Comparison of ENCODE assay signal across 8 cellular contexts in the genomic region with DNA sequence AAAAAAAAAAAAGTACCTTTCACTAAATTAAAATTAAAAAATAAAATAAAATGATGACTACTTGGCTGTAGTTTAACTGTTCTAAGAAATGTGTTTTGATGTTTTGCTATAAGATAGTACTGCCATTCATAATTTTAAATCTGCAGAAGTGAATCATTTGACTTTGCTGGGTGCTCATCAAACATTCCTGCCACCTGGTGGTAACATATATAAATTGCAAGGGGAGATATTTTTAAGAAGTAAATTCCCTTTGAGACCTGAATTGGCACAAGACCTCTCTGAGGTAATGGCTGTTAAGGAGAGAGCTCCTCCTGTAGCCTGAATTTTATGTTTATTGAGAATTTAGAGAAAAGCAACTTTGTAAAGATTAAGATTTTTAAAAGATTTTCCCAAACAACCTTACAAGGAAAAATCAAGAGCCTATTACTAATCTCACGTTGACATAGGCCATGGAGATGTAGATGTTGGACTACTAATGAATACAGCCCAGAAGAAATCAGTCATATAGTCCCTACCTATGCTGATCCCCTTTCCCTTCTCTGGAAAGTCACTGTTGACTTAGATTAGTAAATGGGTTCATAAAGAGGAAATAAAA. TPM values are rescaled to one million over a fixed set of nuclear protein-coding genes. Genes with fewer than 3 reads are reported as not detected.
DNase-seq lines count a peak whose midpoint lies in the region; ATAC-seq and TF ChIP-seq lines count a peak whose summit lies in the region.

No MANE protein-coding gene starts in this region.

- no peak overlapping the region for H3K4me2 ChIP-seq in OCI-LY3 (ENCODE audit: low read length)
- no peak overlapping the region for H3K4me2 ChIP-seq in fibroblast of lung (ENCODE audit: extremely low read depth, insufficient read depth, low read length)

- no peak for TF ChIP-seq POLR2A in heart left ventricle (IDR thresholded peaks at IDR 0.05)

- H3K27me3 ChIP-seq in heart left ventricle: peaks cover 0 to 3% (median 0%) of the 10 kb centered on the region in 9 donors
- H3K27me3 ChIP-seq in OCI-LY3 (ENCODE audit: low read depth, low read length): peaks cover 6% of the 10 kb centered on the region; the same call in 1 of the 2 replicates
- H3K27me3 ChIP-seq in fibroblast of lung (ENCODE audit: control insufficient read depth, insufficient read depth, low read length): peaks cover 3% of the 10 kb centered on the region
- H3K27me3 ChIP-seq in upper lobe of right lung: no peaks in the 10 kb centered on the region

- H3K9me3 ChIP-seq in heart left ventricle: peaks cover 0 to 39% (median 26%) of the 10 kb centered on the region in 12 donors
- H3K9me3 ChIP-seq in OCI-LY3 (ENCODE audit: insufficient read depth, low read length): peaks cover 19% of the 10 kb centered on the region; the same call in 1 of the 2 replicates
- no peaks in the 10 kb centered on the region for H3K9me3 ChIP-seq in fibroblast of lung (ENCODE audit: control insufficient read depth, insufficient read depth, low read depth, low read length)
- H3K9me3 ChIP-seq in upper lobe of right lung: peaks cover 23% of the 10 kb centered on the region

- H4K20me1 ChIP-seq in OCI-LY3 (ENCODE audit: insufficient read depth, low read length): no peaks in the 10 kb centered on the region
- H4K20me1 ChIP-seq in fibroblast of lung (ENCODE audit: control insufficient read depth, extremely low read depth, insufficient read depth, low read length): no peaks in the 10 kb centered on the region

- no peak overlapping the region for H3K27ac ChIP-seq in heart left ventricle
- H3K27ac ChIP-seq in OCI-LY3 (ENCODE audit: low read length): no peak overlapping the region
- H3K27ac ChIP-seq in fibroblast of lung (ENCODE audit: insufficient read depth, low read length): no peak overlapping the region
- no peak overlapping the region for H3K27ac ChIP-seq in upper lobe of right lung

- H3K9ac ChIP-seq in OCI-LY3 (ENCODE audit: low read length) (no peak overlapping the region), fibroblast of lung (ENCODE audit: insufficient read depth, low read length) (no peak overlapping the region)

- DNase-seq in heart left ventricle (no peak), Right ventricle myocardium inferior (ENCODE audit: missing footprints) (no peak), fibroblast of lung (ENCODE audit: low read depth in 2 of 2) (peak in 1 of 2 donors; percentile 39), upper lobe of right lung (no peak), NCI-H774 (lab: John Stamatoyannopoulos, UW) (no peak), dedifferentiated amniotic fluid mesenchymal stem cell (ENCODE audit: extremely low spot score) (no peak)
- no peak for DNase-seq in stimulated activated CD4-positive, alpha-beta T cell treated with anti-CD3 and anti-CD28 coated beads, Interleukin-1b, Interleukin-23, amount 100 ng/mL, for 48 hours

- H2AFZ ChIP-seq in OCI-LY3 (ENCODE audit: low read depth, low read length) (no peak overlapping the region), fibroblast of lung (ENCODE audit: low read length) (no peak overlapping the region)

- peak in 9 of 12 donors; percentile 7 to 39 (median 18) for TF ChIP-seq CTCF in heart left ventricle (IDR thresholded peaks at IDR 0.05)
- peak; percentile 80 for TF ChIP-seq CTCF in OCI-LY3 (IDR thresholded peaks at IDR 0.05; ENCODE audit: low read depth, low read length)
- TF ChIP-seq CTCF in fibroblast of lung (conservative IDR thresholded peaks at IDR 0.05 in 1 of 2, IDR thresholded peaks at IDR 0.05 in 1 of 2; ENCODE audit: low read depth in 1 of 2, low read length in 2 of 2): peak; percentile 29 to 59
- peak; percentile 56 for TF ChIP-seq CTCF in upper lobe of right lung (IDR thresholded peaks at IDR 0.05)

- H3K36me3 ChIP-seq in heart left ventricle: no peaks in the 10 kb centered on the region
- H3K36me3 ChIP-seq in OCI-LY3 (replicated peaks; ENCODE audit: low read depth, low read length): no peaks in the 10 kb centered on the region
- no peaks in the 10 kb centered on the region for H3K36me3 ChIP-seq in fibroblast of lung (ENCODE audit: control insufficient read depth, insufficient read depth, low read length)
- no peaks in the 10 kb centered on the region for H3K36me3 ChIP-seq in upper lobe of right lung

- WGBS in heart left ventricle, 4 donors: 94 to 100% (median 96%) methylated on average over 1 of the region's 1 CpG

- H3K4me1 ChIP-seq in heart left ventricle: no peaks in the 10 kb centered on the region
- no peaks in the 10 kb centered on the region for H3K4me1 ChIP-seq in OCI-LY3 (ENCODE audit: low read length)
- no peaks in the 10 kb centered on the region for H3K4me1 ChIP-seq in fibroblast of lung (ENCODE audit: control insufficient read depth, extremely low read depth, insufficient read depth, low read length)
- H3K4me1 ChIP-seq in upper lobe of right lung: no peaks in the 10 kb centered on the region

- intact Hi-C loops in heart left ventricle (cut with DNase I) (no loop called here), Right ventricle myocardium inferior (cut with DNase I) (no loop called here), upper lobe of right lung (cut with DNase I) (no loop called here)

- ATAC-seq in heart left ventricle: no peak
- no peak for ATAC-seq in Right ventricle myocardium inferior
- ATAC-seq in upper lobe of right lung: peak; percentile 39

- H3K4me3 ChIP-seq in heart left ventricle: no peak overlapping the region
- H3K4me3 ChIP-seq in OCI-LY3 (ENCODE audit: low read length): no peak overlapping the region
- H3K4me3 ChIP-seq in fibroblast of lung (replicated peaks in 1 of 4; ENCODE audit: control extremely low read depth in 1 of 4, insufficient read depth in 1 of 4, low read depth in 3 of 4, low read length in 4 of 4): no peak overlapping the region
- no peak overlapping the region for H3K4me3 ChIP-seq in upper lobe of right lung

- H3K79me2 ChIP-seq in OCI-LY3 (ENCODE audit: low read length) (no peaks in the 10 kb centered on the region), fibroblast of lung (ENCODE audit: control insufficient read depth, insufficient read depth, low read length) (no peaks in the 10 kb centered on the region)

RNA-seq across cellular contexts. Expression of gene NARS2, which starts 11.9 kb away (rescaled TPM):
- 10 to 100 TPM in 8 of 9 donors, 1 to 10 TPM in 1; 9.9 to 18.1 (median 15.5) TPM for total RNA-seq in heart left ventricle
- polyA plus RNA-seq in heart left ventricle: 10 to 100 TPM; 16.2 to 23.2 TPM
- total RNA-seq in Right ventricle myocardium inferior: 15.6 TPM
- total RNA-seq in fibroblast of lung: 15.7 and 18.5 TPM in 2 replicates
- polyA plus RNA-seq in fibroblast of lung: 13.2 and 15.3 TPM in 2 replicates
- polyA plus RNA-seq in fibroblast of lung (2012): 11.2 and 11.9 TPM in 2 replicates
- 0.82 and 1.6 TPM in 2 replicates for polyA minus RNA-seq in fibroblast of lung (ENCODE audit: low replicate concordance)
- total RNA-seq in upper lobe of right lung: 17.5 TPM

Comparison
In these comparisons a context has a peak if more than half of its experiments do, and no peak if none do; other contexts are left out.
1. CTCF ChIP-seq: peak in every context shown above with its lines; median percentile 80 in OCI-LY3; 56 in upper lobe of right lung; 44 in fibroblast of lung; 18 in heart left ventricle.